8 cellular contexts compared by ENCODE assay signal in the genomic region with DNA sequence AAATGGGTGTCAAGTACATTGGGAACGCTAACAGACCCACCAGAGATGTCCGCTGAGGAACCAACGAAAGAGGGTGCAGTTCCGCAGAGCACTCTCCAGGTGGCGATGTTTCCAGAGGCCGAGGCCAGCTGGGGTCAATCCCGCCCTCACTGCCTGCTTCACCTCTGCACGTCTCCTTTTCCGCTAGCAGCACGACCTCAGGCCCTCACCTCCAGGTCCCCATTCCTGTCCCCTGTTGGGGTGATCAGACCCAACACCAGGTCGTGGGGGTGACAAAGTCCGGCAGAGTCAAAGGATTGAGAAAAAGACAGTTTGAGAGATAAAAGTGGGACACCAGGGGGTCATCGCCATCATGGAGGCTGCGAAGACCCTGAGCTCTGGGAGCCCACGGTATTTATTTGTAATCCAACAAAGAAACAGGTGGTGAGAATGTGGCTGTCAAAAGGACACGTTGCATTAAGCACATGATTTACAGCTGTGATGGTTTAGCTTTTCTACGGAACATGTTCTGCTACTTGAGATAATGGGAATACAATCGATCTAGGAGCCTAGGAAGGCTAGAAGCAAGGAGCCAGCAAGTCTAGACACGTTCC. TPM values are rescaled to one million over a fixed set of nuclear protein-coding genes. Genes with fewer than 3 reads are reported as not detected.
DNase-seq lines count a peak whose midpoint lies in the region; ATAC-seq and TF ChIP-seq lines count a peak whose summit lies in the region.

No MANE protein-coding gene starts in this region.

- BruUV-seq in Caco-2 (replicated peaks; lab: Mats Ljungman, UMichigan), result no TSS peak

- no peak overlapping the region for H3K27ac ChIP-seq in psoas muscle

- no peaks in the 10 kb centered on the region for H3K27me3 Mint-ChIP-seq in Caco-2 (ENCODE audit: insufficient read depth, unreplicated experiment)

- CTCF ChIA-PET in Caco-2 (lab: Charles Lee), result interaction anchor here (1.0 to 1.5 kb wide), 2 partner anchors 41 to 528 kb away, joined by 5 to 6 read pairs; no protein-coding TSS in a partner anchor

- H3K27ac Mint-ChIP-seq in Caco-2 (ENCODE audit: unreplicated experiment), result no peak overlapping the region

- no peak overlapping the region for H3K4me3 ChIP-seq in Caco-2 (ENCODE audit: low read depth, low read length)
- no peak overlapping the region for H3K4me3 ChIP-seq in HFF-Myc (replicated peaks; ENCODE audit: low read depth, low read length)
- no peak overlapping the region for H3K4me3 ChIP-seq in psoas muscle

- H3K36me3 ChIP-seq in Caco-2 (ENCODE audit: control insufficient read depth, insufficient read depth, low read length) (no peaks in the 10 kb centered on the region), psoas muscle (ENCODE audit: insufficient read depth in 1 of 2, low read depth in 1 of 2) (peaks cover 0 to 4% of the 10 kb centered on the region in 2 donors)

- no peak overlapping the region for H3K4me3 Mint-ChIP-seq in Caco-2 (ENCODE audit: unreplicated experiment)

- H3K4me1 Mint-ChIP-seq in Caco-2 (ENCODE audit: low read depth, unreplicated experiment), result no peaks in the 10 kb centered on the region

- ATAC-seq in psoas muscle (peak; percentile 32 to 79 (median 70)), GM19452 (IDR thresholded peaks at IDR 0.05; ENCODE audit: unreplicated experiment) (no peak)

- intact Hi-C loops in Caco-2 (cut with micrococcal nuclease; ENCODE audit: unreplicated experiment), result no loop called here
- intact Hi-C loops in psoas muscle (cut with DNase I), result no loop called here

- H3K9me3 ChIP-seq in Caco-2, result no peaks in the 10 kb centered on the region
- H3K9me3 ChIP-seq in psoas muscle, result no peaks in the 10 kb centered on the region

- 34 to 40% (median 38%) methylated on average over 19 of the region's 19 CpGs for WGBS in psoas muscle, 3 donors

- H3K4me1 ChIP-seq in Caco-2 (no peaks in the 10 kb centered on the region), psoas muscle (no peaks in the 10 kb centered on the region)

- no peaks in the 10 kb centered on the region for H3K9me3 Mint-ChIP-seq in Caco-2 (ENCODE audit: unreplicated experiment)

- no peaks in the 10 kb centered on the region for H3K27me3 ChIP-seq in Caco-2 (replicated peaks; ENCODE audit: control insufficient read depth, insufficient read depth, low read length)
- no peaks in the 10 kb centered on the region for H3K27me3 ChIP-seq in psoas muscle (ENCODE audit: insufficient read depth in 3 of 3, low read length in 2 of 3)

- peaks cover 18% of the 10 kb centered on the region for H3K36me3 Mint-ChIP-seq in Caco-2 (ENCODE audit: insufficient read depth, unreplicated experiment)

- POLR2A ChIA-PET in Caco-2 (lab: Charles Lee), result no interaction called here

- peak; percentile 68 to 71 for TF ChIP-seq CTCF in Caco-2 (IDR thresholded peaks at IDR 0.05; ENCODE audit: insufficient read depth in 1 of 2, low read depth in 1 of 2, low read length in 1 of 2, severe bottlenecking in 1 of 2, unreplicated experiment in 1 of 2)
- peak; percentile 80 for TF ChIP-seq CTCF in HFF-Myc (IDR thresholded peaks at IDR 0.05; ENCODE audit: low read depth, low read length, missing control alignments)
- peak; percentile 57 for TF ChIP-seq CTCF in psoas muscle (IDR thresholded peaks at IDR 0.05)

- DNase-seq in Caco-2 (peak; percentile 54 to 63), HFF-Myc (ENCODE audit: extremely low read depth, low read depth) (no peak), NCI-H69 (lab: John Stamatoyannopoulos, UW) (peak; percentile 75), germinal center (ENCODE audit: low spot score) (peak; percentile 81), psoas muscle (no peak), NCI-H446 treated with DMSO at 0.1 percent for 48 hours (lab: John Stamatoyannopoulos, UW) (no peak)
- DNase-seq in activated T-cell treated with anti-CD3 and anti-CD28 coated beads, Interleukin-2, amount 50 U/mL, for 48 hours, result peak; percentile 68 to 75

RNA-seq across cellular contexts. Expression of a gene that starts 27.3 kb away (rescaled TPM):
- 0.82 and 0.86 TPM in 2 replicates for total RNA-seq in Caco-2 (2022)
- 1 to 10 TPM in 1 of 4 donors, under 1 TPM in 3; 0.48 to 1.2 (median 0.84) TPM for total RNA-seq in psoas muscle
- polyA plus RNA-seq in psoas muscle, result under 1 TPM; 0.40 to 0.94 (median 0.42) TPM

Comparison
In these comparisons a context has a peak if more than half of its experiments do, and no peak if none do; other contexts are left out.
1. DNase-seq: peak in Caco-2 (2 of 2), NCI-H69 (single experiment), activated T-cell treated with anti-CD3 and anti-CD28 coated beads, Interleukin-2, amount 50 U/mL, for 48 hours (2 of 2) and germinal center (single experiment); none in HFF-Myc (single experiment), psoas muscle (0 of 2) and NCI-H446 treated with DMSO at 0.1 percent for 48 hours (single experiment).
2. Peak in every context shown above with its lines, with median percentiles within 50 percentile points of each other: CTCF ChIP-seq.